ENCODE assay signal across 8 cellular contexts in genomic region chr3:133944641-133945441, GRCh38. TPM values are rescaled to one million over a fixed set of nuclear protein-coding genes. Genes with fewer than 3 reads are reported as not detected.
DNase-seq lines count a peak whose midpoint lies in the region; ATAC-seq and TF ChIP-seq lines count a peak whose summit lies in the region.

No MANE protein-coding gene starts in this region.

- in situ Hi-C loops in G401 (cut with HindIII; ENCODE audit: low sequenced_read_pairs), result no loop called here

- ATAC-seq in RWPE2 (ENCODE audit: low read depth), result peak; percentile 82
- no peak for ATAC-seq in HG03045 (IDR thresholded peaks at IDR 0.05; ENCODE audit: unreplicated experiment)
- no peak for ATAC-seq in HG03565 (IDR thresholded peaks at IDR 0.05; ENCODE audit: unreplicated experiment)

- TF ChIP-seq CTCF in RWPE2 (IDR thresholded peaks at IDR 0.05; ENCODE audit: poor library complexity, severe bottlenecking), result no peak
- no peak for TF ChIP-seq CTCF in GM20000 (IDR thresholded peaks at IDR 0.05; ENCODE audit: extremely low read depth, missing control alignments)

- no peaks in the 10 kb centered on the region for H3K9me3 ChIP-seq in RWPE2 (ENCODE audit: severe bottlenecking)

- H3K4me3 ChIP-seq in RWPE2 (ENCODE audit: severe bottlenecking), result no peak overlapping the region

- peak overlapping the region; percentile 90 for H3K27ac ChIP-seq in RWPE2 (ENCODE audit: poor library complexity, severe bottlenecking)

- DNase-seq in G401 (ENCODE audit: low spot score) (peak; percentile 63), RWPE2 (ENCODE audit: low spot score) (peak; percentile 82), fibroblast of peridontal ligament (ENCODE audit: extremely low read depth) (peak; percentile 28), pulmonary artery endothelial cell (ENCODE audit: low read depth, low spot score) (peak; percentile 80), GM20000 (ENCODE audit: low spot score) (no peak), NCI-H1048 (lab: John Stamatoyannopoulos, UW) (no peak)

- no peaks in the 10 kb centered on the region for H3K27me3 ChIP-seq in RWPE2 (ENCODE audit: insufficient read depth, poor library complexity, severe bottlenecking)

- H3K36me3 ChIP-seq in RWPE2 (ENCODE audit: low read depth), result no peaks in the 10 kb centered on the region

- peaks cover 33% of the 10 kb centered on the region for H3K4me1 ChIP-seq in RWPE2 (ENCODE audit: insufficient read depth, poor library complexity, severe bottlenecking)

RNA-seq across cellular contexts. Expression of gene RAB6B, which starts 49.2 kb away (rescaled TPM):
- 2.5 and 4.3 TPM in 2 replicates for total RNA-seq in G401 (2014; rRNA removed; shearing (Covaris generic))
- 0.99 and 1.2 TPM in 2 replicates for total RNA-seq in pulmonary artery endothelial cell

Comparison
In these comparisons a context has a peak if more than half of its experiments do, and no peak if none do; other contexts are left out.
1. DNase-seq: peak in G401 (single experiment), RWPE2 (single experiment), fibroblast of peridontal ligament (single experiment) and pulmonary artery endothelial cell (single experiment); none in GM20000 (single experiment) and NCI-H1048 (single experiment).